Comparison of ENCODE assay signal across 9 cellular contexts in the genomic region with DNA sequence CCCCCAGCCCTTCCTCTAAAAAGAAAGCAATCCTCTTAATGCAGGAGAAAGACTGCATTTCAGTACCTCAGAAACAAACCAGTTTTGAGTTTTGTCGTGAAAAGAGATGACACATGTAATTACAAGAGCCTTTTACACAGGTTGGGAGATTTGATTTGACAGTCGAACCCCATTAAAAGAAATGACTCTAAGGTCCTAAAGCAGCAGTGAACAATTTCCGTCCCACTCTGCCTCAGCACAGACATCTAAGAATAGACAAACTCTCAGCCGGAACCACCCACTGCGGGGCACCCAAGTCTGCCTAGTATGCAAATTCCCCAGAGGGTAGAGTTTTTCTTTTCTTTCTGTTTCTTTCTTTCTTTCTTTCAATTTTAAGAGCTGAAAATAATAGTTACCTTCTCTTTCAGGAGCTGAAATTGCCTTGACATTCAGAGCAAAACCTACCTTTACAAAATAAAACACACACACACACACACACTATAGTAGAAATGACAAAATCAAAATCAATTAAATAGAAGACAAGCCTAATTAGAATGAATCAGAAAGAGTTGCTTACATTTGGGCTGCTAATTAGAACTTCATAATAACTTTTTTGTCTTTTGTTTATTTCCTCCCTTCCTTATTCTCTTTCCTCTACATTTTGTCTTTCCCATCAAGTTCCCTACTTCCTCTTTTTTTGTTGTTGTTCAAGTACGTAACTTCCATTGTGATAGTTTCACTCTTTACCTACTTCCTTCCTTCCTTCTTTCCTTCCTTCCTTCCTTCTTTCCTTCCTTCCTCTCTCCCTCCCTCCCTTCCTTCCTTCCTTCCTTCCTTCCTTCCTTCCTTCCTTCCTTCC.
A peak's percentile ranks its signal among the peaks of the same experiment; 100 is the strongest.
DNase-seq lines count a peak whose midpoint lies in the region; ATAC-seq, FAIRE-seq and TF ChIP-seq lines count a peak whose summit lies in the region.
"Had no signal": no experiment of that assay in that cellular context is flagged by ENCODE, and none has a peak within 500 bp of the region (broad histone marks: within the 10 kb centered on the region; RNA-seq: fewer than 3 reads in every experiment).

No MANE protein-coding gene starts in this region.

- peak overlapping the region; percentile 72 for H3K4me2 ChIP-seq in BLaER1
- H3K4me2 ChIP-seq in astrocyte (ENCODE audit: low read length), result peak overlapping the region; percentile 55

- H4K20me1 ChIP-seq in BLaER1 (no peaks in the 10 kb centered on the region), astrocyte (ENCODE audit: insufficient read depth, low read length) (peaks cover 10% of the 10 kb centered on the region)

- peak; percentile 98 for ATAC-seq in GM19395 (IDR thresholded peaks at IDR 0.05; ENCODE audit: unreplicated experiment)
- peak; percentile 95 for ATAC-seq in HG03196 (IDR thresholded peaks at IDR 0.05; ENCODE audit: unreplicated experiment)

- no peaks in the 10 kb centered on the region for H3K27me3 Mint-ChIP-seq in astrocyte (ENCODE audit: low read depth, unreplicated experiment)
- H3K27me3 Mint-ChIP-seq in Caco-2 (ENCODE audit: insufficient read depth, unreplicated experiment), result no peaks in the 10 kb centered on the region

- H3K4me1 Mint-ChIP-seq in astrocyte (ENCODE audit: low read depth, unreplicated experiment), result peaks cover 22% of the 10 kb centered on the region
- H3K4me1 Mint-ChIP-seq in Caco-2 (ENCODE audit: low read depth, unreplicated experiment), result no peaks in the 10 kb centered on the region

- BruUV-seq in Caco-2 (replicated peaks; lab: Mats Ljungman, UMichigan), result no TSS peak

- TF ChIP-seq CTCF in astrocyte (IDR thresholded peaks at IDR 0.05; ENCODE audit: insufficient read depth, low read depth, low read length) (no peak), Caco-2 (IDR thresholded peaks at IDR 0.05; ENCODE audit: insufficient read depth in 1 of 2, low read depth in 1 of 2, low read length in 1 of 2, severe bottlenecking in 1 of 2, unreplicated experiment in 1 of 2) (no peak)

- H3K4me3 Mint-ChIP-seq in astrocyte (ENCODE audit: unreplicated experiment) (no peak overlapping the region), Caco-2 (ENCODE audit: unreplicated experiment) (no peak overlapping the region)

- intact Hi-C loops in Caco-2 (cut with micrococcal nuclease; ENCODE audit: unreplicated experiment), result no loop called here

- no peak for FAIRE-seq in astrocyte (lab: Jason Lieb, UNC)
- FAIRE-seq: G401.6 had no signal

- H3K27ac Mint-ChIP-seq in astrocyte (ENCODE audit: unreplicated experiment) (peak overlapping the region; percentile 11), Caco-2 (ENCODE audit: unreplicated experiment) (no peak overlapping the region)

- H3K9ac ChIP-seq in BLaER1 (no peak overlapping the region; the same call in 1 of the 2 replicates), astrocyte (ENCODE audit: low read length) (peak overlapping the region; percentile 7)

- no peaks in the 10 kb centered on the region for H3K36me3 ChIP-seq in BLaER1
- peaks cover 5% of the 10 kb centered on the region for H3K36me3 ChIP-seq in astrocyte (ENCODE audit: insufficient read depth, low read length)
- no peaks in the 10 kb centered on the region for H3K36me3 ChIP-seq in Caco-2 (ENCODE audit: control insufficient read depth, insufficient read depth, low read length)

- H3K27me3 ChIP-seq in BLaER1 (no peaks in the 10 kb centered on the region), astrocyte (ENCODE audit: insufficient read depth, low read length) (no peaks in the 10 kb centered on the region), Caco-2 (replicated peaks; ENCODE audit: control insufficient read depth, insufficient read depth, low read length) (no peaks in the 10 kb centered on the region)

- CTCF ChIA-PET in Caco-2 (lab: Charles Lee), result interaction anchor here (0.7 kb wide), 1 partner anchor 20 kb away, joined by 6 read pairs; no protein-coding TSS in a partner anchor

- no peaks in the 10 kb centered on the region for H3K79me2 ChIP-seq in astrocyte (ENCODE audit: insufficient read depth, low read length)

- peak overlapping the region; percentile 8; the same call in 1 of the 2 replicates for H3K4me3 ChIP-seq in BLaER1
- no peak overlapping the region for H3K4me3 ChIP-seq in astrocyte (ENCODE audit: insufficient read depth, low read depth, low read length)
- H3K4me3 ChIP-seq in Caco-2 (ENCODE audit: low read depth, low read length), result no peak overlapping the region

- POLR2A ChIA-PET in Caco-2 (lab: Charles Lee), result no interaction called here

- H3K9me3 ChIP-seq in BLaER1 (peaks cover 27% of the 10 kb centered on the region), astrocyte (ENCODE audit: insufficient read depth, low read depth, low read length) (no peaks in the 10 kb centered on the region), Caco-2 (no peaks in the 10 kb centered on the region)

- H3K4me1 ChIP-seq in BLaER1, result peaks cover 22% of the 10 kb centered on the region
- H3K4me1 ChIP-seq in astrocyte (ENCODE audit: insufficient read depth, low read length), result peaks cover 4% of the 10 kb centered on the region
- H3K4me1 ChIP-seq in Caco-2, result no peaks in the 10 kb centered on the region

- H3K27ac ChIP-seq in BLaER1 (peak overlapping the region; percentile 47), astrocyte (ENCODE audit: low read depth, low read length) (no peak overlapping the region)

- peaks cover 9% of the 10 kb centered on the region for H3K36me3 Mint-ChIP-seq in astrocyte (ENCODE audit: low read depth, unreplicated experiment)
- H3K36me3 Mint-ChIP-seq in Caco-2 (ENCODE audit: insufficient read depth, unreplicated experiment), result peaks cover 13% of the 10 kb centered on the region

- DNase-seq in astrocyte (ENCODE audit: low read depth) (no peak), Caco-2 (no peak), NCI-H128 (lab: John Stamatoyannopoulos, UW; ENCODE audit: unreplicated experiment) (no peak), DMS79 treated with DMSO at 0.1 percent for 48 hours (lab: John Stamatoyannopoulos, UW) (no peak)
- no peak for DNase-seq in stimulated activated CD4-positive, alpha-beta T cell treated with anti-CD3 and anti-CD28 coated beads, Interleukin-2, amount 100 ng/mL, for 48 hours

- H3K9me3 Mint-ChIP-seq in astrocyte (ENCODE audit: unreplicated experiment) (no peaks in the 10 kb centered on the region), Caco-2 (ENCODE audit: unreplicated experiment) (peaks cover 2% of the 10 kb centered on the region)

- no peak overlapping the region for H2AFZ ChIP-seq in astrocyte (ENCODE audit: low read depth, low read length)
